Comparison of ENCODE assay signal across 24 cellular contexts in the genomic region with DNA sequence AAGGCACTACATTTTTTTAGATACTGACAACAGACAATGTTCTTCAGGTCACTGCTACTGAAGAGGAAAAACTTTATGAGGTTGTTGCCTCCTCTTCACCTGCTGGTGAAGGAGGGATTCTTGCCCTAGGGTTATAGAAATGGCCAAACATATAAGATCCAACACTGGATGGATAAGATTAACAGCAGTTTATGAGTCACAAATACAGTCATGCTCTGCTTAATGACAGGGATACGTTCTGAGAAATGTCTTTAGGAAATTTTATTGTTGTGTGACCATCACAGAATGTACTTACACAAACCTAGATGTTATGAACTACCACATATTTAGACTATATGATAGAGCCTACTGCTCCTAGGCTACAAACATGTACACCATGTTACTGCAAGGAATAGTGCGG. TPM values are rescaled to one million over a fixed set of nuclear protein-coding genes. Genes with fewer than 3 reads are reported as not detected.
DNase-seq lines count a peak whose midpoint lies in the region; ATAC-seq and TF ChIP-seq lines count a peak whose summit lies in the region.
"Had no signal": no experiment of that assay in that cellular context is flagged by ENCODE, and none has a peak within 500 bp of the region (broad histone marks: within the 10 kb centered on the region; RNA-seq: fewer than 3 reads in every experiment).

No MANE protein-coding gene starts in this region.

- no peak overlapping the region for H3K4me3 Mint-ChIP-seq in CD4-positive, alpha-beta T cell
- no peak overlapping the region for H3K4me3 Mint-ChIP-seq in GM23338
- H3K4me3 Mint-ChIP-seq: CD4-positive, alpha-beta memory T cell; T-helper 17 cell had no signal

- H3K27me3 Mint-ChIP-seq in CD4-positive, alpha-beta T cell, result no peaks in the 10 kb centered on the region
- H3K27me3 Mint-ChIP-seq in GM23338 (ENCODE audit: insufficient read depth, low read depth, poor library complexity), result no peaks in the 10 kb centered on the region
- H3K27me3 Mint-ChIP-seq: CD4-positive, alpha-beta memory T cell; T-helper 17 cell had no signal

- H3K27me3 ChIP-seq in CD4-positive, alpha-beta T cell (ENCODE audit: control insufficient read depth, insufficient read depth, low read length), result no peaks in the 10 kb centered on the region
- H3K27me3 ChIP-seq in GM23338 (ENCODE audit: insufficient read depth) (no peaks in the 10 kb centered on the region), hepatocyte (no peaks in the 10 kb centered on the region)
- H3K27me3 ChIP-seq: BLaER1 treated with 17β-estradiol and CSF1 and Interleukin-3, amounts not matched to agents 10 nM and 100 nM had no signal

- DNase-seq in CD4-positive, alpha-beta T cell, result no peak
- no peak for DNase-seq in GM23338 (ENCODE audit: low spot score)
- DNase-seq in RKO (ENCODE audit: low spot score), result peak; percentile 59
- DNase-seq in epithelial cell of esophagus (ENCODE audit: low read depth), result peak; percentile 13
- DNase-seq in ACHN, result no peak
- no peak for DNase-seq in NCI-H526 treated with DMSO at 0.1 percent for 48 hours (lab: John Stamatoyannopoulos, UW)
- no peak for DNase-seq in GM10266 (ENCODE audit: extremely low spot score)
- DNase-seq in hepatocyte (ENCODE audit: low spot score), result no peak
- DNase-seq: AML-193; CD4-positive, alpha-beta memory T cell; COR-L47; DMS53; GF-D8; Karpas-422; NCI-H1105 treated with DMSO at 0.1 percent for 48 hours; NCI-H146; NCI-H2029; NCI-H446; NCI-H524 treated with DMSO at 0.1 percent for 48 hours; SHP77 treated with DMSO at 0.1 percent for 48 hours; T-helper 17 cell had no signal

- H3K9me2 ChIP-seq in GM23338 (ENCODE audit: insufficient read depth) (no peaks in the 10 kb centered on the region), hepatocyte (replicated peaks; ENCODE audit: insufficient read depth) (no peaks in the 10 kb centered on the region)

- H3K9me3 ChIP-seq in CD4-positive, alpha-beta T cell (ENCODE audit: control insufficient read depth, low read length), result no peaks in the 10 kb centered on the region
- H3K9me3 ChIP-seq in hepatocyte (ENCODE audit: low read depth), result no peaks in the 10 kb centered on the region
- H3K9me3 ChIP-seq: BLaER1 treated with 17β-estradiol and CSF1 and Interleukin-3, amounts not matched to agents 10 nM and 100 nM had no signal

- in situ Hi-C loops in ACHN (cut with HindIII; ENCODE audit: low pct_ligation_motif_present, low pct_unique_long_range_greater_than_20kb, low sequenced_read_pairs), result no loop called here

- POLR2A ChIA-PET in CD4-positive, alpha-beta T cell (lab: Charles Lee), result no interaction called here

- H3K36me3 ChIP-seq in GM23338 (ENCODE audit: insufficient read depth), result peaks cover 29% of the 10 kb centered on the region
- H3K36me3 ChIP-seq in hepatocyte (replicated peaks; ENCODE audit: insufficient read depth, low read depth), result no peaks in the 10 kb centered on the region

- H3K4me1 Mint-ChIP-seq in CD4-positive, alpha-beta T cell (ENCODE audit: low read depth), result no peaks in the 10 kb centered on the region
- no peaks in the 10 kb centered on the region for H3K4me1 Mint-ChIP-seq in GM23338
- H3K4me1 Mint-ChIP-seq: CD4-positive, alpha-beta memory T cell had no signal

- H3K9me3 Mint-ChIP-seq in CD4-positive, alpha-beta T cell, result no peaks in the 10 kb centered on the region
- no peaks in the 10 kb centered on the region for H3K9me3 Mint-ChIP-seq in GM23338
- H3K9me3 Mint-ChIP-seq: CD4-positive, alpha-beta memory T cell had no signal

- H3K36me3 Mint-ChIP-seq in CD4-positive, alpha-beta T cell (ENCODE audit: low read depth), result peaks cover 75% of the 10 kb centered on the region
- H3K36me3 Mint-ChIP-seq in GM23338 (ENCODE audit: low read depth), result peaks cover 65% of the 10 kb centered on the region

- H2AFZ ChIP-seq in GM23338 (no peak overlapping the region), hepatocyte (no peak overlapping the region)

- no peaks in the 10 kb centered on the region for H3K79me2 ChIP-seq in GM23338 (replicated peaks; ENCODE audit: insufficient read depth)
- no peaks in the 10 kb centered on the region for H3K79me2 ChIP-seq in hepatocyte

- peaks cover 5% of the 10 kb centered on the region; the same call in 1 of the 2 replicates for H3F3A ChIP-seq in GM23338 (replicated peaks; ENCODE audit: low read depth)

- 96% methylated on average over 2 of the region's 2 CpGs for WGBS in hepatocyte (ENCODE audit: low lambda C conversion rate, missing lambda C conversion rate)

- ATAC-seq in CD4-positive, alpha-beta T cell (ENCODE audit: poor library complexity), result no peak
- ATAC-seq in GM23338, result no peak
- ATAC-seq: HCT116, Panc1, T-helper 17 cell had no signal

- intact Hi-C loops in CD4-positive, alpha-beta T cell (cut with DNase I, micrococcal nuclease), result no loop called here

- no peak overlapping the region for H3K27ac ChIP-seq in CD4-positive, alpha-beta T cell (ENCODE audit: low read depth, low read length)
- H3K27ac ChIP-seq in GM23338 (ENCODE audit: low read depth), result 0 out of 2 replicates have a peak overlapping the region, but pooled peaks have one; percentile 5
- no peak overlapping the region for H3K27ac ChIP-seq in hepatocyte
- H3K27ac ChIP-seq: BLaER1 treated with 17β-estradiol and CSF1 and Interleukin-3, amounts not matched to agents 10 nM and 100 nM had no signal

- no peak for TF ChIP-seq CTCF in CD4-positive, alpha-beta T cell (IDR thresholded peaks at IDR 0.05)
- TF ChIP-seq CTCF in GM23338 (conservative IDR thresholded peaks at IDR 0.05; ENCODE audit: low read depth in 2 of 2) (no peak), epithelial cell of esophagus (IDR thresholded peaks at IDR 0.05; ENCODE audit: insufficient read depth, low read depth, low read length, missing control alignments) (no peak), GM10266 (IDR thresholded peaks at IDR 0.05; ENCODE audit: control insufficient read depth, insufficient read depth, low read depth, missing control alignments) (no peak), hepatocyte (IDR thresholded peaks at IDR 0.05; ENCODE audit: poor library complexity) (no peak)

- H3K4me3 ChIP-seq in GM23338 (no peak overlapping the region), epithelial cell of esophagus (ENCODE audit: low read length) (no peak overlapping the region), hepatocyte (no peak overlapping the region)
- H3K4me3 ChIP-seq: BLaER1 treated with 17β-estradiol and CSF1 and Interleukin-3, amounts not matched to agents 10 nM and 100 nM had no signal

- no peak overlapping the region for H3K4me2 ChIP-seq in GM23338
- no peak overlapping the region for H3K4me2 ChIP-seq in hepatocyte
- H3K4me2 ChIP-seq: BLaER1 treated with 17β-estradiol and CSF1 and Interleukin-3, amounts not matched to agents 10 nM and 100 nM had no signal

- CTCF ChIA-PET in CD4-positive, alpha-beta T cell (lab: Charles Lee), result no interaction called here

- H3K4me1 ChIP-seq in GM23338 (ENCODE audit: insufficient read depth), result no peaks in the 10 kb centered on the region
- no peaks in the 10 kb centered on the region for H3K4me1 ChIP-seq in hepatocyte (ENCODE audit: insufficient read depth)
- H3K4me1 ChIP-seq: BLaER1 treated with 17β-estradiol and CSF1 and Interleukin-3, amounts not matched to agents 10 nM and 100 nM had no signal

- H3K27ac Mint-ChIP-seq in CD4-positive, alpha-beta T cell, result peak overlapping the region; percentile 42
- no peak overlapping the region for H3K27ac Mint-ChIP-seq in GM23338
- H3K27ac Mint-ChIP-seq: T-helper 17 cell had no signal

- H4K20me1 ChIP-seq in GM23338 (replicated peaks; ENCODE audit: insufficient read depth), result peaks cover 5% of the 10 kb centered on the region
- no peaks in the 10 kb centered on the region for H4K20me1 ChIP-seq in hepatocyte (ENCODE audit: insufficient read depth, poor library complexity, severe bottlenecking)
- H4K20me1 ChIP-seq: BLaER1 treated with 17β-estradiol and CSF1 and Interleukin-3, amounts not matched to agents 10 nM and 100 nM had no signal

TF ChIP-seq in GM23338, 12 proteins besides CTCF, POLR2A, EP300 and RAD21:
- TF ChIP-seq EZH2phosphoT487 (IDR thresholded peaks at IDR 0.05; ENCODE audit: unreplicated experiment) (peak; percentile 26), JUNB (IDR thresholded peaks at IDR 0.05; ENCODE audit: unreplicated experiment) (no peak), ZNF331 (CRISPR knock-in tag; IDR thresholded peaks at IDR 0.05; ENCODE audit: low read depth) (no peak)

RNA-seq across cellular contexts. Expression of a gene that starts 57.4 kb away (rescaled TPM):
- total RNA-seq in CD4-positive, alpha-beta T cell, result 10 to 100 TPM in 1 of 2 experiments, 1 to 10 TPM in 1; 9.6 to 10.1 TPM
- 17.7 and 20.5 TPM in 2 replicates for total RNA-seq in GM23338 (2014; rRNA removed; shearing (Covaris generic))
- polyA plus RNA-seq in GM23338 (2016; fragmentation: Nextera tagmentation; extraction: Ambion mirVana), result 7.8 and 7.9 TPM in 2 replicates
- total RNA-seq in hepatocyte, result 10.1 and 14.7 TPM in 2 replicates
- polyA plus RNA-seq in hepatocyte, result 8.1 and 9.3 TPM in 2 replicates

Comparison
In these comparisons a context has a peak if more than half of its experiments do, and no peak if none do; other contexts are left out.
1. DNase-seq: peak in RKO (single experiment) and epithelial cell of esophagus (single experiment); none in CD4-positive, alpha-beta T cell (0 of 10), GM23338 (single experiment), ACHN (single experiment), NCI-H526 treated with DMSO at 0.1 percent for 48 hours (single experiment), GM10266 (single experiment) and hepatocyte (single experiment).